ENCODE assay signal across 1 cellular context in the genomic region with DNA sequence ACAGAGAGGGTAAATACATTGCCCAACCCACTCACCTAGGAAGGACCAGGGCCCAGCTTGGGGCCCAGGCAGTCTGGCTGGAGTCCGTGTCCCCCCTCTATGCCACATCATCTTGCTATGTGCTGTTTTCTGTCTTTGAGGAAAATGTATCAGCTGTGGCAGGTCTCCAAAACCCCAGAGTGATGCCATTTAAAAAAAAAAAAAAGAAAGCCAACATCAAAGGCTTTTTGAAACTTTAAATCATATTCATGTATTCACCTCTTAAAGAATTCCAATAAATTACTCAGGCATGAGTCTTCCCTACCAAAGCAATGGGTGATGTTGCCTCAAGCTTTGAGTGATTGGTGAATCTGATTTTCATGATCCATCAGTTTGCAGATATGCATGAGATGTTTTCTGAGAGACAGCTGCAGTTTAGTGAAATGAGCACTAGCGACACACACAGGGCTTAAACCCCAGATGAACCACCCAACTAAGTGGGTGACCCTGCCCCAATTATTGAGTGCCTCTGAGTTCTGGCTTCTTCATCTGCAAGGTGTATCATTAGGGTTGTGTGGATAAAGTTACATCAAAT.
TF ChIP-seq lines count a peak whose summit lies in the region.

No MANE protein-coding gene starts in this region.

TF ChIP-seq in Ishikawa, 13 proteins besides CTCF, POLR2A, EP300 and RAD21 (continued from another document):
- 0 out of 2 replicates have a peak, but pooled peaks have one; percentile 6 for TF ChIP-seq CREB1 (IDR thresholded peaks at IDR 0.05; ENCODE audit: low read depth)
